29 cellular contexts compared by ENCODE assay signal in genomic region chr11:101466352-101466751, GRCh38.
DNase-seq lines count a peak whose midpoint lies in the region; ATAC-seq and TF ChIP-seq lines count a peak whose summit lies in the region.
"Had no signal": no experiment of that assay in that cellular context is flagged by ENCODE, and none has a peak within 500 bp of the region (broad histone marks: within the 10 kb centered on the region; RNA-seq: fewer than 3 reads in every experiment).

No MANE protein-coding gene starts in this region.

- H3K9me3 Mint-ChIP-seq in nephron progenitor cell = peaks cover 28% of the 10 kb centered on the region
- H3K9me3 Mint-ChIP-seq: activated CD4-positive, alpha-beta T cell treated with anti-CD3 and anti-CD28 coated beads, Interleukin-2, amount 10 ng/mL, durations not matched to agents 7 days and 5 days; stimulated activated naive CD8-positive, alpha-beta T cell treated with anti-CD3 and anti-CD28 coated beads, Interleukin-15, Interleukin-2, amounts not matched to agents 100 ng/mL and 50 ng/mL, for 24 hours; T-helper 2 cell treated with Interferon-gamma antibody and Interleukin-4, amounts not matched to agents 5 μg/mL and 100 μg/mL, for 36 hours had no signal

- H2BK15ac ChIP-seq in IMR-90 (ENCODE audit: low read depth, low read length) = no peak overlapping the region

- no peak overlapping the region for H2AK9ac ChIP-seq in IMR-90 (replicated peaks; ENCODE audit: low read depth, low read length, poor library complexity)

- H3K27me3 ChIP-seq in IMR-90 (ENCODE audit: control insufficient read depth, insufficient read depth, low read length) = no peaks in the 10 kb centered on the region
- H3K27me3 ChIP-seq in ectodermal cell (ENCODE audit: control insufficient read depth, insufficient read depth, low read length, poor library complexity, severe bottlenecking) = no peaks in the 10 kb centered on the region
- no peaks in the 10 kb centered on the region for H3K27me3 ChIP-seq in right atrium auricular region
- H3K27me3 ChIP-seq: heart left ventricle, sigmoid colon had no signal

- H3K9me1 ChIP-seq in IMR-90 (ENCODE audit: insufficient read depth, low read length) = 0 out of 2 replicates have a peak, but pooled peaks cover 2% of the 10 kb centered on the region

- H3K4me3 Mint-ChIP-seq in nephron progenitor cell = no peak overlapping the region
- H3K4me3 Mint-ChIP-seq: activated CD4-positive, alpha-beta T cell treated with anti-CD3 and anti-CD28 coated beads, Interleukin-2, amount 10 ng/mL, durations not matched to agents 7 days and 5 days; activated CD8-positive, alpha-beta memory T cell treated with anti-CD3 and anti-CD28 coated beads, Interleukin-2, amount 10 ng/mL, durations not matched to agents 7 days and 5 days; activated naive CD8-positive, alpha-beta T cell treated with anti-CD3 and anti-CD28 coated beads for 36 hours; HFFc6; natural killer cell treated with Interleukin-12 subunit alpha and Interleukin-12 subunit beta and Interleukin-15 and Interleukin-18, amount 100 ng/mL, for 72 hours; stimulated activated naive CD8-positive, alpha-beta T cell treated with anti-CD3 and anti-CD28 coated beads, Interleukin-15, Interleukin-2, amounts not matched to agents 100 ng/mL and 50 ng/mL, for 24 hours; T-helper 2 cell treated with Interferon-gamma antibody and Interleukin-4, amounts not matched to agents 5 μg/mL and 100 μg/mL, for 36 hours had no signal

- H2BK120ac ChIP-seq in IMR-90 (ENCODE audit: low read depth, low read length) = no peak overlapping the region

- no peak overlapping the region for H3K9ac ChIP-seq in IMR-90 (ENCODE audit: low read depth, low read length)
- H3K9ac ChIP-seq: KMS-11 had no signal

- WGBS in IMR-90 (ENCODE audit: extremely low coverage in 2 of 2, insufficient read length in 1 of 2), 2 experiments = 71% methylated on average over 1 of the region's 4 CpGs; no CpG with 5 or more reads in 1 of the 2 experiments
- WGBS in ectodermal cell, 2 experiments = 39 to 52% methylated on average over 4 of the region's 4 CpGs

- H2BK5ac ChIP-seq in IMR-90 (ENCODE audit: low read depth, low read length, poor library complexity, severe bottlenecking) = no peak overlapping the region

- no peak for TF ChIP-seq RAD21 in IMR-90 (IDR thresholded peaks at IDR 0.05; ENCODE audit: low read length)

- H2AFZ ChIP-seq in IMR-90 (replicated peaks; ENCODE audit: low read length, poor library complexity) = no peak overlapping the region

- no peak overlapping the region for H3K27ac Mint-ChIP-seq in nephron progenitor cell
- H3K27ac Mint-ChIP-seq: activated CD4-positive, alpha-beta T cell treated with anti-CD3 and anti-CD28 coated beads, Interleukin-2, amount 10 ng/mL, durations not matched to agents 7 days and 5 days; activated CD8-positive, alpha-beta memory T cell treated with anti-CD3 and anti-CD28 coated beads, Interleukin-2, amount 10 ng/mL, durations not matched to agents 7 days and 5 days; activated naive CD8-positive, alpha-beta T cell treated with anti-CD3 and anti-CD28 coated beads for 36 hours; HFFc6; natural killer cell treated with Interleukin-12 subunit alpha and Interleukin-12 subunit beta and Interleukin-15 and Interleukin-18, amount 100 ng/mL, for 72 hours; stimulated activated naive CD8-positive, alpha-beta T cell treated with anti-CD3 and anti-CD28 coated beads, Interleukin-15, Interleukin-2, amounts not matched to agents 100 ng/mL and 50 ng/mL, for 24 hours; T-helper 2 cell treated with Interferon-gamma antibody and Interleukin-4, amounts not matched to agents 5 μg/mL and 100 μg/mL, for 36 hours had no signal

- H3K27me3 Mint-ChIP-seq in nephron progenitor cell (ENCODE audit: low read depth, poor library complexity) = no peaks in the 10 kb centered on the region
- H3K27me3 Mint-ChIP-seq: activated CD4-positive, alpha-beta T cell treated with anti-CD3 and anti-CD28 coated beads, Interleukin-2, amount 10 ng/mL, durations not matched to agents 7 days and 5 days; activated CD8-positive, alpha-beta memory T cell treated with anti-CD3 and anti-CD28 coated beads, Interleukin-2, amount 10 ng/mL, durations not matched to agents 7 days and 5 days; activated naive CD8-positive, alpha-beta T cell treated with anti-CD3 and anti-CD28 coated beads for 36 hours; natural killer cell treated with Interleukin-12 subunit alpha and Interleukin-12 subunit beta and Interleukin-15 and Interleukin-18, amount 100 ng/mL, for 72 hours; stimulated activated naive CD8-positive, alpha-beta T cell treated with anti-CD3 and anti-CD28 coated beads, Interleukin-15, Interleukin-2, amounts not matched to agents 100 ng/mL and 50 ng/mL, for 24 hours had no signal

- H3K27ac ChIP-seq in IMR-90 (ENCODE audit: insufficient read depth, low read length) (no peak overlapping the region), ectodermal cell (ENCODE audit: insufficient read depth, low read depth, low read length, poor library complexity, severe bottlenecking) (peak overlapping the region; percentile 16), right atrium auricular region (no peak overlapping the region)
- H3K27ac ChIP-seq: epithelial cell of prostate, heart left ventricle, KMS-11, sigmoid colon, VCaP had no signal

- no peak overlapping the region for H2BK20ac ChIP-seq in IMR-90 (ENCODE audit: low read depth, low read length)

- POLR2A ChIA-PET in IMR-90 (lab: Charles Lee; ENCODE audit: unreplicated experiment) = no interaction called here

- H3K4me1 ChIP-seq in IMR-90 (ENCODE audit: control insufficient read depth, insufficient read depth, low read length) (peaks cover 8% of the 10 kb centered on the region), ectodermal cell (ENCODE audit: control insufficient read depth, insufficient read depth, low read length) (no peaks in the 10 kb centered on the region), right atrium auricular region (no peaks in the 10 kb centered on the region)
- H3K4me1 ChIP-seq: heart left ventricle had no signal

- in situ Hi-C loops in IMR-90 (cut with MboI; ENCODE audit: low sequenced_read_pairs) (no loop called here), GM13976 (cut with MboI; ENCODE audit: low sequenced_read_pairs, unreplicated experiment) (loop anchor here (25.0 kb wide), 1 partner anchor 371 kb away; no protein-coding TSS in a partner anchor)

- no peak overlapping the region for H3K56ac ChIP-seq in IMR-90 (ENCODE audit: extremely low read depth, insufficient read depth, low read length)

- peak; percentile 62 for ATAC-seq in IMR-90 (ENCODE audit: low read depth)
- no peak for ATAC-seq in GM18519 (IDR thresholded peaks at IDR 0.05; ENCODE audit: low FRiP score, unreplicated experiment)
- ATAC-seq: activated CD8-positive, alpha-beta memory T cell treated with anti-CD3 and anti-CD28 coated beads, Interleukin-2, amount 10 ng/mL, durations not matched to agents 7 days and 5 days; heart left ventricle; left colon; natural killer cell treated with Interleukin-12 subunit alpha and Interleukin-12 subunit beta and Interleukin-15 and Interleukin-18, amount 100 ng/mL, for 72 hours had no signal

- H3K36me3 ChIP-seq in IMR-90 (ENCODE audit: control insufficient read depth, insufficient read depth, low read length) (no peaks in the 10 kb centered on the region), ectodermal cell (ENCODE audit: control insufficient read depth, insufficient read depth, low read length) (no peaks in the 10 kb centered on the region), right atrium auricular region (no peaks in the 10 kb centered on the region)
- H3K36me3 ChIP-seq: heart left ventricle, sigmoid colon had no signal

- no peak overlapping the region for H3K14ac ChIP-seq in IMR-90 (replicated peaks; ENCODE audit: low read depth, low read length)

- CTCF ChIA-PET in IMR-90 (lab: Yijun Ruan, JAX) = no interaction called here

- dilution Hi-C loops in IMR-90 (cut with HindIII; ENCODE audit: low sequenced_read_pairs, unreplicated experiment) = no loop called here

- no peak overlapping the region for H2AK5ac ChIP-seq in IMR-90 (ENCODE audit: low read depth, low read length)

- peaks cover 22% of the 10 kb centered on the region for H3K36me3 Mint-ChIP-seq in nephron progenitor cell (ENCODE audit: low read depth)
- H3K36me3 Mint-ChIP-seq: activated CD8-positive, alpha-beta memory T cell treated with anti-CD3 and anti-CD28 coated beads, Interleukin-2, amount 10 ng/mL, durations not matched to agents 7 days and 5 days; activated naive CD8-positive, alpha-beta T cell treated with anti-CD3 and anti-CD28 coated beads for 36 hours had no signal

- no peaks in the 10 kb centered on the region for H4K20me1 ChIP-seq in IMR-90 (ENCODE audit: insufficient read depth, low read length)

- 0 out of 2 replicates have a peak overlapping the region, but pooled peaks have one; percentile 20 for H4K5ac ChIP-seq in IMR-90 (ENCODE audit: low read depth, low read length)

- intact Hi-C loops in IMR-90 (cut with micrococcal nuclease) = no loop called here

- no peak overlapping the region for H4K91ac ChIP-seq in IMR-90 (ENCODE audit: insufficient read depth, low read depth, low read length)

- no peak overlapping the region for H3K18ac ChIP-seq in IMR-90 (ENCODE audit: low read depth, low read length)

- peaks cover 13% of the 10 kb centered on the region for H3K4me1 Mint-ChIP-seq in nephron progenitor cell
- H3K4me1 Mint-ChIP-seq: activated CD4-positive, alpha-beta T cell treated with anti-CD3 and anti-CD28 coated beads, Interleukin-2, amount 10 ng/mL, durations not matched to agents 7 days and 5 days; activated CD8-positive, alpha-beta memory T cell treated with anti-CD3 and anti-CD28 coated beads, Interleukin-2, amount 10 ng/mL, durations not matched to agents 7 days and 5 days; activated naive CD8-positive, alpha-beta T cell treated with anti-CD3 and anti-CD28 coated beads for 36 hours had no signal

- H3K23ac ChIP-seq in IMR-90 (ENCODE audit: low read depth, low read length) = no peak overlapping the region

- no peaks in the 10 kb centered on the region for H3K79me1 ChIP-seq in IMR-90 (ENCODE audit: low read depth in 1 of 2, low read length in 2 of 2)

- H3K4ac ChIP-seq in IMR-90 (ENCODE audit: low read depth, low read length) = no peak overlapping the region; the same call in none of the 2 replicates

- H3K9me3 ChIP-seq in IMR-90 (ENCODE audit: control insufficient read depth, insufficient read depth, low read length) (no peaks in the 10 kb centered on the region), ectodermal cell (ENCODE audit: control insufficient read depth, low read length) (no peaks in the 10 kb centered on the region), right atrium auricular region (no peaks in the 10 kb centered on the region)
- H3K9me3 ChIP-seq: heart left ventricle, sigmoid colon had no signal

- DNase-seq in EH (ENCODE audit: low read depth) (peak; percentile 28), IMR-90 (no peak), nephron progenitor cell (peak; percentile 12), right atrium auricular region (ENCODE audit: low spot score) (no peak), GM13976 (ENCODE audit: low spot score) (no peak)
- DNase-seq in activated T-cell treated with anti-CD3 and anti-CD28 coated beads, Interleukin-2, amount 50 U/mL, for 48 hours = no peak
- DNase-seq: ACHN; activated CD4-positive, alpha-beta T cell treated with anti-CD3 and anti-CD28 coated beads, Interleukin-2, amount 10 ng/mL, durations not matched to agents 7 days and 5 days; activated CD8-positive, alpha-beta memory T cell treated with anti-CD3 and anti-CD28 coated beads, Interleukin-2, amount 10 ng/mL, durations not matched to agents 7 days and 5 days; activated naive CD8-positive, alpha-beta T cell treated with anti-CD3 and anti-CD28 coated beads for 36 hours; cerebellar nuclear complex; COR-L47; DND-41; heart left ventricle; HFFc6; left colon; MV-4-11; NCI-H1694; NCI-H2171; NCI-H526 treated with DMSO at 0.1 percent for 48 hours; sigmoid colon had no signal

- no peak overlapping the region for H3K4me3 ChIP-seq in IMR-90 (ENCODE audit: insufficient read depth, low read depth, low read length)
- no peak overlapping the region for H3K4me3 ChIP-seq in ectodermal cell (ENCODE audit: insufficient read depth, low read depth, low read length)
- no peak overlapping the region for H3K4me3 ChIP-seq in right atrium auricular region
- H3K4me3 ChIP-seq: heart left ventricle, sigmoid colon had no signal

- TF ChIP-seq POLR2A in IMR-90 (IDR thresholded peaks at IDR 0.05; ENCODE audit: low read depth, low read length) = no peak

- TF ChIP-seq CTCF in IMR-90 (conservative IDR thresholded peaks at IDR 0.05; ENCODE audit: low read depth, low read length) (no peak), nephron progenitor cell (IDR thresholded peaks at IDR 0.05) (no peak), right atrium auricular region (IDR thresholded peaks at IDR 0.05) (no peak), GM13976 (IDR thresholded peaks at IDR 0.05; ENCODE audit: borderline replicate concordance, control extremely low read depth, extremely low read depth, insufficient read depth, missing control alignments) (no peak)

- BruUV-seq in IMR-90 (replicated peaks; lab: Mats Ljungman, UMichigan) = no TSS peak

- H3K4me2 ChIP-seq in IMR-90 (ENCODE audit: low read depth, low read length) = no peak overlapping the region
- H3K4me2 ChIP-seq: KMS-11 had no signal

- peak overlapping the region in 1 of 2 experiments; percentile 65; a peak in 2 of 4 replicates for H4K8ac ChIP-seq in IMR-90 (ENCODE audit: low read depth in 2 of 2, low read length in 2 of 2)

Comparison
In these comparisons a context has a peak if more than half of its experiments do, and no peak if none do; other contexts are left out.
1. DNase-seq: peak in EH (single experiment) and nephron progenitor cell (single experiment); none in IMR-90 (single experiment), right atrium auricular region (single experiment), activated T-cell treated with anti-CD3 and anti-CD28 coated beads, Interleukin-2, amount 50 U/mL, for 48 hours (0 of 2) and GM13976 (single experiment).